9 cellular contexts compared by ENCODE assay signal in the genomic region with DNA sequence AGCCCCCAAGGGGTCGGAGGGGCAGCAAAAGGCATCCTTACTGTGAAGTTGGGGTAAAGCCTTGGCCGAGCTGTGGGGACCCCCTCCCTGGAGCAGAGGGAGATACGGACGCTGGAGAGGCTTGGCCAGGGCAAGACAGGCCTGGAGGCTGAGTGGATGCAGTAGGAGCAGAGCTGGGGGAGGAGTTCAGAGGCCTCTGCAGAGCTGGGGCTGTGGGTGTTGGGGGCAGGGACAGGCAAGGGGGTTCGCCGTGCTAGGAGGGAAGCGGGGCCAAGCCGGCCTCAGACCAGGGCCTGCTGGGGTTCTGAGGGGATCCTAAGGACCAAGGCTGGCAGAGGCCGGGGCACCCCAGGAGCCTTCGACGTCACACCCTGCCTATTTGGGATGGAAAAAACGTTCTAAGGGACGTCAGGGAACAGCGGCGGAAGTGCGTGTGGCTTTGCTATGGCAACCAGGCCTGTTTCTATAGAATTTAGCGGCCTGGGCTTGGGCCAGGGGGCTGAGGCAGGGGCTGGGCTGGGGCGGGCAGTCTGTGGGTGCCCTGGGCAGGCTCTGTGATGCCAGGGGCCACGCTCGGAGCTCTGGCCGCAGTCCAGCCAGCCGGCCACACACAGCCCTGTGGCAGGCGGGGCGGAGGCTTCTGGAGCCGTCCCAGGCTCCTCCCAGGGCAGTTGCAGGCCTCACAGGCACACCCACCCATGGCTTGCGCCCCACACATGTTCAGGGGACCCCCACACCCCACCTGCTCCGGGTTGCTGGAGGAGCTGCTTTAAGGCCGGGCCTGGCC. TPM values are rescaled to one million over a fixed set of nuclear protein-coding genes. Genes with fewer than 3 reads are reported as not detected.
A peak's percentile ranks its signal among the peaks of the same experiment; 100 is the strongest.
DNase-seq lines count a peak whose midpoint lies in the region; ATAC-seq, FAIRE-seq and TF ChIP-seq lines count a peak whose summit lies in the region.
"Had no signal": no experiment of that assay in that cellular context is flagged by ENCODE, and none has a peak within 500 bp of the region (broad histone marks: within the 10 kb centered on the region; RNA-seq: fewer than 3 reads in every experiment).

No MANE protein-coding gene starts in this region.

- no peak for ATAC-seq in HG02642 (IDR thresholded peaks at IDR 0.05; ENCODE audit: poor library complexity, unreplicated experiment)
- no peak for ATAC-seq in GM21526 (IDR thresholded peaks at IDR 0.05; ENCODE audit: low FRiP score, unreplicated experiment)
- no peak for ATAC-seq in GM18868 (IDR thresholded peaks at IDR 0.05; ENCODE audit: unreplicated experiment)

- no peaks in the 10 kb centered on the region; the same call in 1 of the 2 replicates for H4K20me1 ChIP-seq in SU-DHL-6 (ENCODE audit: low read depth, low read length)

- H3K9ac ChIP-seq in SU-DHL-6 (ENCODE audit: low read length) = peak overlapping the region; percentile 39

- H3K27me3 Mint-ChIP-seq in osteocyte (ENCODE audit: unreplicated experiment) = no peaks in the 10 kb centered on the region

- no peak for TF ChIP-seq CTCF in AG10803 (conservative IDR thresholded peaks at IDR 0.05; ENCODE audit: low read length)
- no peak for TF ChIP-seq CTCF in SU-DHL-6 (IDR thresholded peaks at IDR 0.05; ENCODE audit: insufficient read depth, low read length, poor library complexity, severe bottlenecking)
- no peak for TF ChIP-seq CTCF in fibroblast of mammary gland (conservative IDR thresholded peaks at IDR 0.05; ENCODE audit: control insufficient read depth, insufficient read depth, low read depth, low read length)
- TF ChIP-seq CTCF in osteocyte (IDR thresholded peaks at IDR 0.05) = no peak

- no peak overlapping the region for H3K27ac ChIP-seq in SU-DHL-6 (ENCODE audit: low read depth, low read length)
- H3K27ac ChIP-seq: SK-N-MC had no signal

- H3K4me1 Mint-ChIP-seq in osteocyte (ENCODE audit: unreplicated experiment) = peaks cover 50% of the 10 kb centered on the region

- peak; percentile 65 for DNase-seq in AG10803 (ENCODE audit: low read depth)
- DNase-seq in fibroblast of mammary gland (ENCODE audit: low read depth) = peak; percentile 83
- DNase-seq in osteocyte (ENCODE audit: extremely low spot score, unreplicated experiment) = no peak
- no peak for DNase-seq in RCC 7860 (ENCODE audit: low spot score)

- H2AFZ ChIP-seq in SU-DHL-6 (ENCODE audit: low read depth, low read length, severe bottlenecking) = no peak overlapping the region

- H3K4me2 ChIP-seq in SU-DHL-6 (ENCODE audit: low read depth, low read length, poor library complexity, severe bottlenecking) = peak overlapping the region; percentile 32

- H3K27me3 ChIP-seq in SU-DHL-6 (ENCODE audit: low read length) = no peaks in the 10 kb centered on the region

- no peaks in the 10 kb centered on the region for H3K9me3 Mint-ChIP-seq in osteocyte (ENCODE audit: unreplicated experiment)

- no peaks in the 10 kb centered on the region for H3K9me2 ChIP-seq in SU-DHL-6 (replicated peaks; ENCODE audit: insufficient read depth, low read length)

- peaks cover 8% of the 10 kb centered on the region for H3F3A ChIP-seq in SU-DHL-6 (ENCODE audit: insufficient read depth)

- H3K4me3 ChIP-seq in AG10803 (ENCODE audit: low read length) = peak overlapping the region; percentile 34
- H3K4me3 ChIP-seq in SU-DHL-6 (ENCODE audit: insufficient read depth, low read length, poor library complexity, severe bottlenecking) = no peak overlapping the region
- H3K4me3 ChIP-seq in fibroblast of mammary gland (ENCODE audit: control insufficient read depth, low read depth, low read length) = peak overlapping the region; percentile 2
- H3K4me3 ChIP-seq: SK-N-MC had no signal

- peak overlapping the region; percentile 50 for H3K27ac Mint-ChIP-seq in osteocyte (ENCODE audit: unreplicated experiment)

- H3K9me3 ChIP-seq in SU-DHL-6 (ENCODE audit: insufficient read depth, low read length) = no peaks in the 10 kb centered on the region

- no peaks in the 10 kb centered on the region for H3K36me3 Mint-ChIP-seq in osteocyte (ENCODE audit: unreplicated experiment)

- peaks cover 8% of the 10 kb centered on the region for H3K36me3 ChIP-seq in SU-DHL-6 (ENCODE audit: low read length)

- peaks cover 91% of the 10 kb centered on the region for H3K79me2 ChIP-seq in SU-DHL-6 (ENCODE audit: insufficient read depth, low read length)

- no peak for FAIRE-seq in RCC 7860 (lab: Jason Lieb, UNC)

- H3K4me3 Mint-ChIP-seq in osteocyte (ENCODE audit: unreplicated experiment) = no peak overlapping the region

RNA-seq across cellular contexts. Expression of a gene that starts 3.7 kb away (rescaled TPM):
- total RNA-seq in osteocyte = 78.1 and 84.9 TPM in 2 replicates

RNA-seq across cellular contexts. Expression of a gene that starts 10.8 kb away (rescaled TPM):
- total RNA-seq in osteocyte = 2.0 and 3.4 TPM in 2 replicates

RNA-seq across cellular contexts. Expression of a gene that starts 23.5 kb away (rescaled TPM):
- total RNA-seq in osteocyte = 169 and 188 TPM in 2 replicates

RNA-seq across cellular contexts. Expression of a gene that starts 37.2 kb away (rescaled TPM):
- 2.4 and 3.7 TPM in 2 replicates for total RNA-seq in osteocyte

RNA-seq across cellular contexts. Expression of a gene that starts 46.0 kb away (rescaled TPM):
- 57.6 and 60.2 TPM in 2 replicates for total RNA-seq in osteocyte

Comparison
In these comparisons a context has a peak if more than half of its experiments do, and no peak if none do; other contexts are left out.
1. DNase-seq: peak in AG10803 (single experiment) and fibroblast of mammary gland (single experiment); none in osteocyte (single experiment) and RCC 7860 (single experiment).